Comparison of ENCODE assay signal across 11 cellular contexts in genomic region chr14:23055621-23056256, GRCh38. TPM values are rescaled to one million over a fixed set of nuclear protein-coding genes. Genes with fewer than 3 reads are reported as not detected.
A peak's percentile ranks its signal among the peaks of the same experiment; 100 is the strongest.
DNase-seq lines count a peak whose midpoint lies in the region; ATAC-seq, FAIRE-seq and TF ChIP-seq lines count a peak whose summit lies in the region.
"Had no signal": no experiment of that assay in that cellular context is flagged by ENCODE, and none has a peak within 500 bp of the region (broad histone marks: within the 10 kb centered on the region; RNA-seq: fewer than 3 reads in every experiment).

No MANE protein-coding gene starts in this region.

- no peaks in the 10 kb centered on the region for H3K27me3 Mint-ChIP-seq in mesothelial cell of epicardium (ENCODE audit: low read depth)

- peaks cover 5% of the 10 kb centered on the region for H3K36me3 Mint-ChIP-seq in mesothelial cell of epicardium

- intact Hi-C loops in adrenal gland (cut with DNase I): loop anchor here (5.0 kb wide), 1 partner anchor 68 kb away; no protein-coding TSS in a partner anchor

- no peak for ATAC-seq in HG03520 (IDR thresholded peaks at IDR 0.05; ENCODE audit: unreplicated experiment)

- H3K27ac ChIP-seq in adrenal gland: no peak overlapping the region
- H3K27ac ChIP-seq: cardiac muscle cell had no signal

- H3K27me3 ChIP-seq in BE2C: no peaks in the 10 kb centered on the region
- H3K27me3 ChIP-seq in adrenal gland: no peaks in the 10 kb centered on the region
- H3K27me3 ChIP-seq: cardiac muscle cell had no signal

- TF ChIP-seq CTCF in BE2C (IDR thresholded peaks at IDR 0.05; ENCODE audit: low read depth, low read length) (no peak), GM13976 (IDR thresholded peaks at IDR 0.05; ENCODE audit: borderline replicate concordance, control extremely low read depth, extremely low read depth, insufficient read depth, missing control alignments) (no peak), adrenal gland (IDR thresholded peaks at IDR 0.05) (no peak), mesothelial cell of epicardium (IDR thresholded peaks at IDR 0.05; ENCODE audit: unreplicated experiment) (no peak), D721Med (IDR thresholded peaks at IDR 0.05; ENCODE audit: insufficient read depth, missing control alignments) (no peak)

- H3K4me1 ChIP-seq in BE2C: peaks cover 11% of the 10 kb centered on the region
- H3K4me1 ChIP-seq in adrenal gland (replicated peaks in 1 of 2): peaks cover 8 to 14% of the 10 kb centered on the region in 2 donors

- TF ChIP-seq POLR2A in adrenal gland (IDR thresholded peaks at IDR 0.05): no peak

- peak overlapping the region; percentile 60 for H3K27ac Mint-ChIP-seq in mesothelial cell of epicardium

- DNase-seq in BE2C (peak; percentile 98), GM13976 (ENCODE audit: low spot score) (peak; percentile 57), adrenal gland (peak in 6 of 7 donors; percentile 44 to 63 (median 59)), mesothelial cell of epicardium (ENCODE audit: low spot score in 2 of 2, unreplicated experiment in 2 of 2) (no peak), D721Med (ENCODE audit: insufficient read length, low spot score) (no peak), NOMO-1 (lab: John Stamatoyannopoulos, UW; ENCODE audit: unreplicated experiment in 2 of 2) (no peak), HTR-8/SVneo (ENCODE audit: insufficient read length, low spot score) (no peak)
- DNase-seq: NCI-H2171 had no signal

- in situ Hi-C loops in GM13976 (cut with MboI; ENCODE audit: low sequenced_read_pairs, unreplicated experiment): no loop called here

- H3K9me3 Mint-ChIP-seq in mesothelial cell of epicardium: no peaks in the 10 kb centered on the region

- no peak for FAIRE-seq in D721Med (lab: Jason Lieb, UNC)
- no peak for FAIRE-seq in HTR-8/SVneo (lab: Jason Lieb, UNC)

- H3K9me3 ChIP-seq in BE2C: no peaks in the 10 kb centered on the region
- no peaks in the 10 kb centered on the region for H3K9me3 ChIP-seq in adrenal gland (replicated peaks in 1 of 3)

- H3K4me1 Mint-ChIP-seq in mesothelial cell of epicardium: peaks cover 18% of the 10 kb centered on the region

- peak overlapping the region; percentile 82 for H3K4me3 Mint-ChIP-seq in mesothelial cell of epicardium

- WGBS in adrenal gland, 4 donors: 27 to 55% (median 45%) methylated on average over 4 to 9 of the region's 9 CpGs

- peak overlapping the region; percentile 79 for H3K4me3 ChIP-seq in BE2C (ENCODE audit: low read depth, low read length)
- H3K4me3 ChIP-seq in adrenal gland: no peak overlapping the region

- H3K36me3 ChIP-seq in BE2C (peaks cover 47% of the 10 kb centered on the region), adrenal gland (replicated peaks in 1 of 2) (peaks cover 0 to 23% of the 10 kb centered on the region in 2 donors)

RNA-seq across cellular contexts. Expression of gene CDH24, which starts 1.6 kb away (rescaled TPM):
- 135 TPM for polyA plus RNA-seq in BE2C (2012; ENCODE audit: insufficient read depth, insufficient read length, low read depth)
- total RNA-seq in adrenal gland (1 to 10 TPM; 1.9 to 5.7 (median 3.4) TPM), mesothelial cell of epicardium (26.4 to 30.4 TPM (median 29.3 TPM) in 3 replicates)
- polyA plus RNA-seq in adrenal gland: 10 to 100 TPM in 2 of 3 donors, 1 to 10 TPM in 1; 1.5 to 29.3 (median 15.3) TPM

RNA-seq across cellular contexts. Expression of gene PSMB11, which starts 13.7 kb away (rescaled TPM):
- not detected for polyA plus RNA-seq in BE2C (2012; ENCODE audit: insufficient read depth, insufficient read length, low read depth)
- total RNA-seq in adrenal gland (not detected), mesothelial cell of epicardium (0.09 TPM in 1 of 3 replicates, not detected in the others)
- polyA plus RNA-seq in adrenal gland: not detected
- total RNA-seq: sciatic nerve had no signal
- polyA plus RNA-seq: cardiac muscle cell had no signal

RNA-seq across cellular contexts. Expression of gene PSMB5, which starts 21.0 kb away (rescaled TPM):
- polyA plus RNA-seq in BE2C (2012; ENCODE audit: insufficient read depth, insufficient read length, low read depth): 636 TPM
- total RNA-seq in adrenal gland (100 to 1,000 TPM; 114 to 251 (median 139) TPM), mesothelial cell of epicardium (121 to 124 TPM (median 123 TPM) in 3 replicates)
- polyA plus RNA-seq in adrenal gland: 100 to 1,000 TPM in 1 of 3 donors, 10 to 100 TPM in 2; 55.4 to 175 (median 75.4) TPM

RNA-seq across cellular contexts. Expression of gene ACIN1, which starts 39.2 kb away (rescaled TPM):
- polyA plus RNA-seq in BE2C (2012; ENCODE audit: insufficient read depth, insufficient read length, low read depth): 198 TPM
- 100 to 1,000 TPM in 4 of 8 donors, 10 to 100 TPM in 4; 73.1 to 203 (median 111) TPM for total RNA-seq in adrenal gland
- 100 to 1,000 TPM; 116 to 431 (median 258) TPM for polyA plus RNA-seq in adrenal gland
- 372 to 401 TPM (median 374 TPM) in 3 replicates for total RNA-seq in mesothelial cell of epicardium

RNA-seq across cellular contexts. Expression of gene C14orf119, which starts 39.6 kb away (rescaled TPM):
- 59.7 TPM for polyA plus RNA-seq in BE2C (2012; ENCODE audit: insufficient read depth, insufficient read length, low read depth)
- total RNA-seq in adrenal gland (100 to 1,000 TPM in 1 of 8 donors, 10 to 100 TPM in 7; 23.9 to 206 (median 53.1) TPM), mesothelial cell of epicardium (43.2 to 48.5 TPM (median 45.6 TPM) in 3 replicates)
- 10 to 100 TPM; 28.0 to 52.9 (median 35.1) TPM for polyA plus RNA-seq in adrenal gland

Comparison
In these comparisons a context has a peak if more than half of its experiments do, and no peak if none do; other contexts are left out.
1. DNase-seq: peak in BE2C (single experiment), GM13976 (single experiment) and adrenal gland (6 of 7); none in mesothelial cell of epicardium (0 of 2), D721Med (single experiment), NOMO-1 (0 of 2) and HTR-8/SVneo (single experiment).